8 cellular contexts compared by ENCODE assay signal in the genomic region with DNA sequence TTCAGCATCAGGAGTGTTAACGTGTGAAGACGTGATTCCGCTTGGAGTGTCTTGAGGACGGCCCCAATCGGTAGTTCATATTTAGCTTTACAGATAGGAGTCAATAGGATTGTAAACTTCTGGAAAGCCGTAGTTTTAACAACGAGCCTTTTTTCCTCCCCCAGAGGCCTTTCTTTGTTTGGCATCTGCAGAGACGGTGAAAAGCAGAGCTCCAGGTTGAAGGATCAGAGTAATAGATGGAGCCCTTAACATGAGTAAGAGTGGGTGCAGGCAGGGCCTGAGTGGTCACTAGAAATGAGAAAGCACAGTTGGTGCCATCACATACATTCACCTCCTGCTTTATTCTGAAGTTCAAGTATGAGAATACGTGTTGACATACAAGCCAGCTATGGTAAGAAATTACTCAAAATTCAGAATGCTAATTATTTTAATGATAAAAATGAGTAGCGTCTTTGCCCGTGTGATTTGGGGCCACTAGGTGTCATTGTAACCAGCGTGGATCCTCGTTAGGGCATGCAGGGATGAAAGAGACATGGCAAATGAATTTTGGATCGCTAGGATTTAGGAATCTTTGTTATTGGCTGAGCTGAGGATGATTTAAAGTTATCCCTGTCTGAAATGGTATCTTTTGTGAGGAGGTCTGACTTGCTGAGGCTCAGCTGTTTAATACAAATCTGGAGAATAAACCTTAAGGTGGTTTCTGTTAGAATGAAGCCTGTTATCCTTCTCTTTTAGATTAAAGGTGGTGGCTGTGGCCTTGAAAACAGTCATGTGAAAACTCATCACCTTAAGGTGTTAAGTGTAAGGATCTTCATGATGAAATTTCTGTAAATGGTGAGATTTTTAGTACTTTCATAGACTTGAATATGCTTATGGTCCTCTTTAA. TPM values are rescaled to one million over a fixed set of nuclear protein-coding genes. Genes with fewer than 3 reads are reported as not detected.
DNase-seq lines count a peak whose midpoint lies in the region; ATAC-seq and TF ChIP-seq lines count a peak whose summit lies in the region.

No MANE protein-coding gene starts in this region.

- no peaks in the 10 kb centered on the region for H3K9me3 ChIP-seq in right lobe of liver
- H3K9me3 ChIP-seq in tibial artery: no peaks in the 10 kb centered on the region

- ATAC-seq in right lobe of liver (peak; percentile 27 to 39 (median 34)), GM21360 (IDR thresholded peaks at IDR 0.05; ENCODE audit: unreplicated experiment) (no peak), HG02642 (IDR thresholded peaks at IDR 0.05; ENCODE audit: poor library complexity, unreplicated experiment) (no peak)

- intact Hi-C loops in right lobe of liver (cut with DNase I) (no loop called here), tibial artery (cut with DNase I; ENCODE audit: low total_unique reads) (loop anchor here (10.0 kb wide), 1 partner anchor 156 kb away; a partner anchor contains a TSS)

- H3K4me1 ChIP-seq in right lobe of liver: peaks cover 0 to 36% (median 2%) of the 10 kb centered on the region in 4 donors
- H3K4me1 ChIP-seq in tibial artery: peaks cover 0 to 54% (median 22%) of the 10 kb centered on the region in 4 donors

- H3K27me3 ChIP-seq in right lobe of liver: no peaks in the 10 kb centered on the region
- no peaks in the 10 kb centered on the region for H3K27me3 ChIP-seq in tibial artery

- H3K36me3 ChIP-seq in right lobe of liver (peaks cover 0 to 21% (median 9%) of the 10 kb centered on the region in 4 donors), tibial artery (peaks cover 7 to 16% (median 13%) of the 10 kb centered on the region in 3 donors)

- 2% methylated on average over 11 of the region's 14 CpGs for WGBS in right lobe of liver (ENCODE audit: insufficient coverage, low coverage, low lambda C conversion rate, missing lambda C conversion rate)

- DNase-seq in activated CD4-positive, alpha-beta T cell treated with anti-CD3 and anti-CD28 coated beads for 48 hours: peak; percentile 33
- no peak for DNase-seq in activated CD4-positive, alpha-beta T cell treated with anti-CD3 and anti-CD28 coated beads, Interleukin-2, amount 50 U/mL, for 48 hours
- peak; percentile 35 for DNase-seq in NCI-H345 (lab: John Stamatoyannopoulos, UW)
- peak in 1 of 2 donors; percentile 53 for DNase-seq in cardiac fibroblast (ENCODE audit: low read depth in 2 of 2)
- no peak for DNase-seq in right lobe of liver
- DNase-seq in tibial artery: no peak

- H3K4me3 ChIP-seq in cardiac fibroblast (replicated peaks in 1 of 2; ENCODE audit: low read depth in 2 of 2, low read length in 2 of 2) (peak overlapping the region; percentile 91 to 93), right lobe of liver (peak overlapping the region; percentile 73 to 95 (median 86)), tibial artery (peak overlapping the region; percentile 61 to 70)

- H3K27ac ChIP-seq in right lobe of liver (peak overlapping the region; percentile 79 to 96 (median 93)), tibial artery (peak overlapping the region; percentile 81 to 83)

- no peak for TF ChIP-seq POLR2A in right lobe of liver (IDR thresholded peaks at IDR 0.05)

- TF ChIP-seq CTCF in cardiac fibroblast (IDR thresholded peaks at IDR 0.05; ENCODE audit: low read depth, low read length): peak; percentile 56
- peak; percentile 50 to 70 (median 54) for TF ChIP-seq CTCF in right lobe of liver (IDR thresholded peaks at IDR 0.05)
- TF ChIP-seq CTCF in tibial artery (IDR thresholded peaks at IDR 0.05): peak in 1 of 2 experiments; percentile 13

RNA-seq across cellular contexts. Expression of a gene that starts 18.6 kb away (rescaled TPM):
- total RNA-seq in right lobe of liver: 1 to 10 TPM in 1 of 6 experiments, under 1 TPM in 2, not detected in 3; 0.12 to 1.3 (median 0.22) TPM

RNA-seq across cellular contexts. Expression of a gene that starts 20.9 kb away (rescaled TPM):
- 1 to 10 TPM; 1.8 to 4.1 (median 3.1) TPM for total RNA-seq in right lobe of liver

RNA-seq across cellular contexts. Expression of a gene that starts 27.2 kb away (rescaled TPM):
- 1 to 10 TPM in 5 of 6 experiments, under 1 TPM in 1; 0.81 to 5.0 (median 2.3) TPM for total RNA-seq in right lobe of liver

RNA-seq across cellular contexts. Expression of a gene that starts 57.2 kb away (rescaled TPM):
- 10 to 100 TPM in 3 of 6 experiments, 1 to 10 TPM in 3; 7.1 to 18.6 (median 11.0) TPM for total RNA-seq in right lobe of liver

Comparison
In these comparisons a context has a peak if more than half of its experiments do, and no peak if none do; other contexts are left out.
1. DNase-seq: peak in activated CD4-positive, alpha-beta T cell treated with anti-CD3 and anti-CD28 coated beads for 48 hours (single experiment) and NCI-H345 (single experiment); none in activated CD4-positive, alpha-beta T cell treated with anti-CD3 and anti-CD28 coated beads, Interleukin-2, amount 50 U/mL, for 48 hours (0 of 2), right lobe of liver (0 of 3) and tibial artery (0 of 2).
2. ATAC-seq: peak in right lobe of liver (4 of 4); none in GM21360 (single experiment) and HG02642 (single experiment).
3. Peak in every context shown above with its lines, with median percentiles within 50 percentile points of each other: H3K4me3 ChIP-seq.